7 cellular contexts compared by ENCODE assay signal in genomic region chr3:185943363-185944106, GRCh38. TPM values are rescaled to one million over a fixed set of nuclear protein-coding genes. Genes with fewer than 3 reads are reported as not detected.
DNase-seq lines count a peak whose midpoint lies in the region; ATAC-seq and TF ChIP-seq lines count a peak whose summit lies in the region.

No MANE protein-coding gene starts in this region.

- H3K27ac ChIP-seq in angular gyrus (ENCODE audit: low read depth, low read length) (peak overlapping the region; percentile 50), right cardiac atrium (ENCODE audit: low read length) (peak overlapping the region; percentile 15)

- H3K27ac Mint-ChIP-seq in T-cell: peak overlapping the region in 1 of 2 donors; percentile 48

- H3K4me3 Mint-ChIP-seq in T-cell: peak overlapping the region; percentile 27 to 45 (median 29)

- H3K4me3 ChIP-seq in right cardiac atrium (ENCODE audit: low read length): no peak overlapping the region

- DNase-seq in GM13977 (ENCODE audit: low spot score) (peak; percentile 83), NCI-H1436 (lab: John Stamatoyannopoulos, UW) (peak; percentile 85), T-cell (peak; percentile 59 to 87 (median 78)), right cardiac atrium (peak; percentile 78 to 91 (median 87)), sciatic nerve (ENCODE audit: low spot score) (peak; percentile 86)

- CTCF ChIA-PET in T-cell (lab: Charles Lee): interaction anchor here (0.5 to 2.8 kb wide), 60 partner anchors 8 to 1793 kb away, joined by 3 to 35 read pairs (median 4); partner anchors contain the start of genes AHSG (in 1 of the 2), DNAJB11 (in 1 of the 2), RPL39L (in 1 of the 2) and TBCCD1 (in 1 of the 2)

- in situ Hi-C loops in GM13977 (cut with MboI; ENCODE audit: low pct_unique_long_range_greater_than_20kb, low sequenced_read_pairs, unreplicated experiment): no loop called here

- no peaks in the 10 kb centered on the region for H3K36me3 Mint-ChIP-seq in T-cell

- ATAC-seq in HG02798 (IDR thresholded peaks at IDR 0.05; ENCODE audit: poor library complexity, unreplicated experiment) (peak; percentile 97), T-cell (replicated peaks in 1 of 4) (peak; percentile 96 to 100 (median 98)), right cardiac atrium (peak; percentile 85), sciatic nerve (peak; percentile 93)

- POLR2A ChIA-PET in T-cell (lab: Charles Lee): interaction anchor here (0.5 to 2.2 kb wide), 13 partner anchors 12 to 842 kb away, joined by 3 to 19 read pairs (median 3); partner anchors contain the start of genes DNAJB11 (in 1 of the 2) and SENP2 (in 1 of the 2)

- no peaks in the 10 kb centered on the region for H3K4me1 ChIP-seq in right cardiac atrium (ENCODE audit: control insufficient read depth, insufficient read depth, low read length)

- no peaks in the 10 kb centered on the region for H3K9me3 Mint-ChIP-seq in T-cell

- peaks cover 13 to 16% (median 15%) of the 10 kb centered on the region in 3 donors for H3K4me1 Mint-ChIP-seq in T-cell

- intact Hi-C loops in right cardiac atrium (cut with DNase I) (no loop called here), sciatic nerve (cut with DNase I) (loop anchor here (10.0 kb wide), 1 partner anchor 279 kb away; no protein-coding TSS in a partner anchor)

- peak; percentile 95 for TF ChIP-seq CTCF in GM13977 (IDR thresholded peaks at IDR 0.05; ENCODE audit: extremely low read depth, insufficient read depth, missing control alignments)

- peaks cover 0 to 4% of the 10 kb centered on the region in 2 donors for H3K27me3 Mint-ChIP-seq in T-cell

- H3K27me3 ChIP-seq in right cardiac atrium (ENCODE audit: control insufficient read depth, insufficient read depth): no peaks in the 10 kb centered on the region

- H3K9me3 ChIP-seq in right cardiac atrium (ENCODE audit: control insufficient read depth, low read length): no peaks in the 10 kb centered on the region

- WGBS in right cardiac atrium: 17% methylated on average over 6 of the region's 6 CpGs

RNA-seq across cellular contexts. Expression of gene TRA2B, which starts 5.7 kb away (rescaled TPM):
- total RNA-seq in T-cell (100 to 1,000 TPM; 166 to 583 (median 175) TPM), right cardiac atrium (10 to 100 TPM; 50.5 to 79.7 (median 53.2) TPM), sciatic nerve (104 TPM)
- 45.8 TPM for polyA plus RNA-seq in right cardiac atrium
